ENCODE assay signal across 17 cellular contexts in genomic region chr9:34520505-34521385, GRCh38. TPM values are rescaled to one million over a fixed set of nuclear protein-coding genes. Genes with fewer than 3 reads are reported as not detected.
"Had no signal": no experiment of that assay in that cellular context is flagged by ENCODE, and none has a peak within 500 bp of the region (broad histone marks: within the 10 kb centered on the region; RNA-seq: fewer than 3 reads in every experiment).

No MANE protein-coding gene starts in this region.

- H3K36me3 Mint-ChIP-seq: activated naive CD8-positive, alpha-beta T cell treated with anti-CD3 and anti-CD28 coated beads for 36 hours; naive B cell had no signal

- H3K4me3 Mint-ChIP-seq: activated CD4-positive, alpha-beta T cell treated with anti-CD3 and anti-CD28 coated beads, Interleukin-2, amount 10 ng/mL, durations not matched to agents 7 days and 5 days; activated naive CD8-positive, alpha-beta T cell treated with anti-CD3 and anti-CD28 coated beads for 36 hours; stimulated activated naive CD8-positive, alpha-beta T cell treated with anti-CD3 and anti-CD28 coated beads, Interleukin-15, Interleukin-2, amounts not matched to agents 100 ng/mL and 50 ng/mL, for 24 hours had no signal

- H3K9me3 ChIP-seq: esophagus squamous epithelium, testis had no signal

- H3K27ac ChIP-seq: esophagus squamous epithelium, testis had no signal

- H3K36me3 ChIP-seq: esophagus squamous epithelium had no signal

- ATAC-seq: left cardiac atrium had no signal

- H3K27ac Mint-ChIP-seq: activated CD4-positive, alpha-beta T cell treated with anti-CD3 and anti-CD28 coated beads, Interleukin-2, amount 10 ng/mL, durations not matched to agents 7 days and 5 days; activated naive CD8-positive, alpha-beta T cell treated with anti-CD3 and anti-CD28 coated beads for 36 hours; naive B cell; stimulated activated naive CD8-positive, alpha-beta T cell treated with anti-CD3 and anti-CD28 coated beads, Interleukin-15, Interleukin-2, amounts not matched to agents 100 ng/mL and 50 ng/mL, for 24 hours had no signal

- H3K27me3 ChIP-seq: testis had no signal

- DNase-seq: activated CD4-positive, alpha-beta T cell treated with anti-CD3 and anti-CD28 coated beads, Interleukin-2, amount 10 ng/mL, durations not matched to agents 7 days and 5 days; activated CD8-positive, alpha-beta memory T cell treated with anti-CD3 and anti-CD28 coated beads for 24 hours; activated naive CD8-positive, alpha-beta T cell treated with anti-CD3 and anti-CD28 coated beads for 36 hours; activated T-cell treated with anti-CD3 and anti-CD28 coated beads, Interleukin-2, amount 50 U/mL, for 1 hour; anterior cingulate cortex; esophagus squamous epithelium; foreskin fibroblast; glutamatergic neuron; left cardiac atrium; naive B cell; stimulated activated CD4-positive, alpha-beta T cell treated with anti-CD3 and anti-CD28 coated beads, Interleukin-2, amount 100 ng/mL, for 48 hours; stimulated activated CD8-positive, alpha-beta memory T cell treated with anti-CD3 and anti-CD28 coated beads, Interleukin-4, amount 100 ng/mL, for 48 hours; T-helper 9 cell; testis had no signal

- H3K4me1 ChIP-seq: testis had no signal

- H3K4me3 ChIP-seq: esophagus squamous epithelium, lung, testis had no signal

RNA-seq across cellular contexts. Expression of gene ENHO, which starts 2.0 kb away (rescaled TPM):
- total RNA-seq: activated CD4-positive, alpha-beta T cell treated with anti-CD3 and anti-CD28 coated beads, Interleukin-2, amount 10 ng/mL, durations not matched to agents 7 days and 5 days; omental fat pad had no signal
